8 cellular contexts compared by ENCODE assay signal in genomic region chr11:67318239-67318555, GRCh38. TPM values are rescaled to one million over a fixed set of nuclear protein-coding genes. Genes with fewer than 3 reads are reported as not detected.
DNase-seq lines count a peak whose midpoint lies in the region; ATAC-seq and TF ChIP-seq lines count a peak whose summit lies in the region.

No MANE protein-coding gene starts in this region.

- BruUV-seq in Caco-2 (replicated peaks; lab: Mats Ljungman, UMichigan) = TSS peak; percentile 14

- CTCF ChIA-PET in Caco-2 (lab: Charles Lee) = interaction anchor here (1.1 to 2.9 kb wide), 24 partner anchors 13 to 264 kb away, joined by 3 to 44 read pairs (median 10); partner anchors contain the start of genes ANKRD13D, GRK2, KDM2A and POLD4

- H3K27me3 ChIP-seq in Caco-2 (replicated peaks; ENCODE audit: control insufficient read depth, insufficient read depth, low read length) (no peaks in the 10 kb centered on the region), ectodermal cell (ENCODE audit: control insufficient read depth, insufficient read depth, low read length, poor library complexity, severe bottlenecking) (peaks cover 29% of the 10 kb centered on the region)

- H3K36me3 ChIP-seq in Caco-2 (ENCODE audit: control insufficient read depth, insufficient read depth, low read length) (no peaks in the 10 kb centered on the region), ectodermal cell (ENCODE audit: control insufficient read depth, insufficient read depth, low read length) (no peaks in the 10 kb centered on the region)

- H3K27ac Mint-ChIP-seq in Caco-2 (ENCODE audit: unreplicated experiment) = peak overlapping the region; percentile 99
- no peak overlapping the region for H3K27ac Mint-ChIP-seq in nephron progenitor cell

- H3K9me3 Mint-ChIP-seq in Caco-2 (ENCODE audit: unreplicated experiment) (no peaks in the 10 kb centered on the region), nephron progenitor cell (no peaks in the 10 kb centered on the region)

- DNase-seq in Caco-2 = no peak
- DNase-seq in LNCaP clone FGC (ENCODE audit: low read depth) = no peak
- DNase-seq in nephron progenitor cell = no peak
- DNase-seq in NK-92 (lab: John Stamatoyannopoulos, UW; ENCODE audit: unreplicated experiment) = no peak
- no peak for DNase-seq in 8988T
- DNase-seq in SHP77 (lab: John Stamatoyannopoulos, UW) = no peak

- TF ChIP-seq CTCF in Caco-2 (IDR thresholded peaks at IDR 0.05; ENCODE audit: insufficient read depth in 1 of 2, low read depth in 1 of 2, low read length in 1 of 2, severe bottlenecking in 1 of 2, unreplicated experiment in 1 of 2) (no peak), LNCaP clone FGC (IDR thresholded peaks at IDR 0.05; ENCODE audit: control insufficient read depth, extremely low read depth, insufficient read depth) (no peak), nephron progenitor cell (IDR thresholded peaks at IDR 0.05) (no peak)

- WGBS in ectodermal cell, 2 experiments = 13 to 14% methylated on average over 14 of the region's 14 CpGs

- H3K36me3 Mint-ChIP-seq in Caco-2 (ENCODE audit: insufficient read depth, unreplicated experiment) = peaks cover 14% of the 10 kb centered on the region
- H3K36me3 Mint-ChIP-seq in nephron progenitor cell (ENCODE audit: low read depth) = no peaks in the 10 kb centered on the region

- intact Hi-C loops in Caco-2 (cut with micrococcal nuclease; ENCODE audit: unreplicated experiment) = loop anchor here (5.0 kb wide), 1 partner anchor 261 kb away; the partner anchor contains the start of gene RHOD

- no peaks in the 10 kb centered on the region for H3K27me3 Mint-ChIP-seq in Caco-2 (ENCODE audit: insufficient read depth, unreplicated experiment)
- H3K27me3 Mint-ChIP-seq in nephron progenitor cell (ENCODE audit: low read depth, poor library complexity) = peaks cover 38% of the 10 kb centered on the region

- H3K27ac ChIP-seq in ectodermal cell (ENCODE audit: insufficient read depth, low read depth, low read length, poor library complexity, severe bottlenecking) = no peak overlapping the region

- H3K4me1 ChIP-seq in Caco-2 (peaks cover 10% of the 10 kb centered on the region; the same call in 1 of the 2 replicates), ectodermal cell (ENCODE audit: control insufficient read depth, insufficient read depth, low read length) (no peaks in the 10 kb centered on the region)

- H3K4me1 Mint-ChIP-seq in Caco-2 (ENCODE audit: low read depth, unreplicated experiment) (no peaks in the 10 kb centered on the region), nephron progenitor cell (peaks cover 21% of the 10 kb centered on the region)

- H3K4me3 Mint-ChIP-seq in Caco-2 (ENCODE audit: unreplicated experiment) (peak overlapping the region; percentile 96), nephron progenitor cell (peak overlapping the region; percentile 91)

- POLR2A ChIA-PET in Caco-2 (lab: Charles Lee) = interaction anchor here (1.0 to 2.3 kb wide), 6 partner anchors 14 to 78 kb away, joined by 4 to 28 read pairs (median 12); partner anchors contain the start of genes GRK2, POLD4 and SSH3

- H3K9me3 ChIP-seq in Caco-2 (no peaks in the 10 kb centered on the region), ectodermal cell (ENCODE audit: control insufficient read depth, low read length) (no peaks in the 10 kb centered on the region)

- H3K4me3 ChIP-seq in Caco-2 (ENCODE audit: low read depth, low read length) (peak overlapping the region; percentile 88), LNCaP clone FGC (ENCODE audit: low read depth, low read length) (peak overlapping the region; percentile 91), ectodermal cell (ENCODE audit: insufficient read depth, low read depth, low read length) (peak overlapping the region; percentile 66)

- no peak for ATAC-seq in GM18858 (IDR thresholded peaks at IDR 0.05; ENCODE audit: unreplicated experiment)

RNA-seq across cellular contexts. Expression of gene SSH3, which starts 14.9 kb away (rescaled TPM):
- total RNA-seq in Caco-2 (2022) = 81.2 and 89.6 TPM in 2 replicates
- 9.5 TPM for polyA plus RNA-seq in ectodermal cell (2013, experiment 1 of 4)
- polyA plus RNA-seq in ectodermal cell (2013, experiment 2 of 4) = 8.1 TPM
- 10.0 TPM for polyA plus RNA-seq in ectodermal cell (2013, experiment 3 of 4)
- 10.0 TPM for polyA plus RNA-seq in ectodermal cell (2013, experiment 4 of 4)

RNA-seq across cellular contexts. Expression of gene ANKRD13D, which starts 29.1 kb away (rescaled TPM):
- total RNA-seq in Caco-2 (2022) = 83.3 and 88.6 TPM in 2 replicates
- 30.3 TPM for polyA plus RNA-seq in ectodermal cell (2013, experiment 1 of 4)
- polyA plus RNA-seq in ectodermal cell (2013, experiment 2 of 4) = 26.9 TPM
- polyA plus RNA-seq in ectodermal cell (2013, experiment 3 of 4) = 25.6 TPM
- 26.8 TPM for polyA plus RNA-seq in ectodermal cell (2013, experiment 4 of 4)

RNA-seq across cellular contexts. Expression of gene POLD4, which starts 35.1 kb away (rescaled TPM):
- 29.8 and 30.8 TPM in 2 replicates for total RNA-seq in Caco-2 (2022)
- 15.2 TPM for polyA plus RNA-seq in ectodermal cell (2013, experiment 1 of 4)
- 13.3 TPM for polyA plus RNA-seq in ectodermal cell (2013, experiment 2 of 4)
- polyA plus RNA-seq in ectodermal cell (2013, experiment 3 of 4) = 12.4 TPM
- polyA plus RNA-seq in ectodermal cell (2013, experiment 4 of 4) = 16.6 TPM

RNA-seq across cellular contexts. Expression of gene GRK2, which starts 51.9 kb away (rescaled TPM):
- total RNA-seq in Caco-2 (2022) = 113 and 120 TPM in 2 replicates
- 47.7 TPM for polyA plus RNA-seq in ectodermal cell (2013, experiment 1 of 4)
- polyA plus RNA-seq in ectodermal cell (2013, experiment 2 of 4) = 45.8 TPM
- polyA plus RNA-seq in ectodermal cell (2013, experiment 3 of 4) = 35.1 TPM
- 37.3 TPM for polyA plus RNA-seq in ectodermal cell (2013, experiment 4 of 4)

RNA-seq across cellular contexts. Expression of gene CLCF1, which starts 55.2 kb away (rescaled TPM):
- 4.5 and 5.8 TPM in 2 replicates for total RNA-seq in Caco-2 (2022)
- 0.83 TPM for polyA plus RNA-seq in ectodermal cell (2013, experiment 1 of 4)
- polyA plus RNA-seq in ectodermal cell (2013, experiment 2 of 4) = 1.00 TPM
- polyA plus RNA-seq in ectodermal cell (2013, experiment 3 of 4) = 0.75 TPM
- 0.77 TPM for polyA plus RNA-seq in ectodermal cell (2013, experiment 4 of 4)
